ENCODE assay signal across 37 cellular contexts in genomic region chr6:45275358-45275757, GRCh38.
"Had no signal": no experiment of that assay in that cellular context is flagged by ENCODE, and none has a peak within 500 bp of the region (broad histone marks: within the 10 kb centered on the region; RNA-seq: fewer than 3 reads in every experiment).

No MANE protein-coding gene starts in this region.

- H3K4me1 ChIP-seq: adrenal gland, body of pancreas, breast epithelium had no signal

- H3K27me3 ChIP-seq: adrenal gland, body of pancreas, brain microvascular endothelial cell, breast epithelium had no signal

- H3K36me3 ChIP-seq: adrenal gland, brain microvascular endothelial cell, breast epithelium had no signal

- H3K9me3 ChIP-seq: adrenal gland, body of pancreas had no signal

- H3K27ac ChIP-seq: adrenal gland, body of pancreas, brain microvascular endothelial cell, breast epithelium, VCaP had no signal

- H3K27ac Mint-ChIP-seq: activated B cell treated with CpG ODN at 0.5 μM for 24 hours; activated CD4-positive, alpha-beta memory T cell treated with anti-CD3 and anti-CD28 coated beads for 36 hours; activated CD4-positive, alpha-beta T cell treated with anti-CD3 and anti-CD28 coated beads, Interleukin-2, amount 10 ng/mL, durations not matched to agents 24 days and 14 days; activated CD8-positive, alpha-beta T cell treated with anti-CD3 and anti-CD28 coated beads for 36 hours; activated naive CD4-positive, alpha-beta T cell treated with anti-CD3 and anti-CD28 coated beads for 36 hours; activated naive CD4-positive, alpha-beta T cell treated with anti-CD3 and anti-CD28 coated beads, Interleukin-2, amount 50 U/mL, for 72 hours; activated naive CD8-positive, alpha-beta T cell treated with anti-CD3 and anti-CD28 coated beads for 36 hours; activated T-cell treated with anti-CD3 and anti-CD28 coated beads, Interleukin-2, amount 50 U/mL, for 72 hours; activated T-helper 1 cell treated with anti-CD3 and anti-CD28 coated beads, Interleukin-12 subunit alpha, Interleukin-12 subunit beta, Interleukin-2, Interleukin-4 antibody, amounts not matched to agents 30 ng/mL and 10 ng/mL and 1 ng/mL, durations not matched to agents 14 hours and 24 hours and 36 hours; activated T-helper 17 cell treated with anti-CD3 and anti-CD28 coated beads, Interleukin-2, amount 50 U/mL, for 72 hours; T-helper 1 cell treated with Interleukin-12 subunit alpha and Interleukin-12 subunit beta and Interleukin-4 antibody, amounts not matched to agents 30 μg/mL and 1 μg/mL, for 36 hours; T-helper 2 cell treated with Interferon-gamma antibody and Interleukin-4, amounts not matched to agents 5 μg/mL and 100 μg/mL, for 36 hours had no signal

- ATAC-seq: activated CD8-positive, alpha-beta T cell treated with anti-CD3 and anti-CD28 coated beads for 36 hours; activated naive CD4-positive, alpha-beta T cell treated with anti-CD3 and anti-CD28 coated beads, Interleukin-2, amount 50 U/mL, for 72 hours; activated T-cell treated with anti-CD3 and anti-CD28 coated beads, Interleukin-2, amount 50 U/mL, for 4 hours; activated T-cell treated with anti-CD3 and anti-CD28 coated beads, Interleukin-2, amount 50 U/mL, for 72 hours; activated T-helper 17 cell treated with anti-CD3 and anti-CD28 coated beads, Interleukin-2, amount 50 U/mL, for 72 hours; body of pancreas had no signal

- H3K4me3 ChIP-seq: adrenal gland, body of pancreas, breast epithelium had no signal

- DNase-seq: activated B cell treated with CpG ODN at 0.5 μM for 24 hours; activated CD4-positive, alpha-beta memory T cell treated with anti-CD3 and anti-CD28 coated beads for 36 hours; activated CD4-positive, alpha-beta T cell treated with anti-CD3 and anti-CD28 coated beads for 4 hours; activated CD4-positive, alpha-beta T cell treated with anti-CD3 and anti-CD28 coated beads, Interleukin-2, amount 10 ng/mL, durations not matched to agents 24 days and 14 days; activated CD4-positive, alpha-beta T cell treated with anti-CD3 and anti-CD28 coated beads, Interleukin-2, amount 50 U/mL, for 1 hour; activated CD4-positive, alpha-beta T cell treated with anti-CD3 and anti-CD28 coated beads, Interleukin-2, amount 50 U/mL, for 4 hours; activated CD4-positive, CD25-positive, alpha-beta regulatory T cell treated with anti-CD3 and anti-CD28 coated beads, Interleukin-2, amount 50 U/mL, for 72 hours; activated CD8-positive, alpha-beta memory T cell treated with anti-CD3 and anti-CD28 coated beads, Interleukin-2, amount 50 U/mL, for 4 hours; activated CD8-positive, alpha-beta T cell treated with anti-CD3 and anti-CD28 coated beads for 36 hours; activated effector memory CD4-positive, alpha-beta T cell treated with anti-CD3 and anti-CD28 coated beads, Interleukin-2, amount 50 U/mL, for 16 hours; activated gamma-delta T cell treated with Interleukin-2 at 50 U/mL for 16 hours; activated naive CD4-positive, alpha-beta T cell; activated naive CD4-positive, alpha-beta T cell treated with anti-CD3 and anti-CD28 coated beads for 36 hours; activated naive CD4-positive, alpha-beta T cell treated with anti-CD3 and anti-CD28 coated beads, Interleukin-2, amount 50 U/mL, for 16 hours; activated naive CD8-positive, alpha-beta T cell treated with anti-CD3 and anti-CD28 coated beads for 36 hours; activated T-cell treated with anti-CD3 and anti-CD28 coated beads for 4 hours; activated T-cell treated with anti-CD3 and anti-CD28 coated beads, Interleukin-2, amount 50 U/mL, for 1 hour; activated T-cell treated with anti-CD3 and anti-CD28 coated beads, Interleukin-2, amount 50 U/mL, for 4 hours; activated T-cell treated with anti-CD3 and anti-CD28 coated beads, Interleukin-2, amount 50 U/mL, for 72 hours; adrenal gland; amniotic stem cell; aorta; body of pancreas; brain microvascular endothelial cell; central memory CD4-positive, alpha-beta T cell; T-helper 1 cell; T-helper 2 cell; T-helper 9 cell had no signal

- FAIRE-seq: astrocyte, TTC549 had no signal

- H3K27me3 Mint-ChIP-seq: activated B cell treated with CpG ODN at 0.5 μM for 24 hours; activated CD4-positive, alpha-beta memory T cell treated with anti-CD3 and anti-CD28 coated beads for 36 hours; activated CD4-positive, alpha-beta T cell treated with anti-CD3 and anti-CD28 coated beads, Interleukin-2, amount 10 ng/mL, durations not matched to agents 24 days and 14 days; activated CD8-positive, alpha-beta T cell treated with anti-CD3 and anti-CD28 coated beads for 36 hours; activated naive CD8-positive, alpha-beta T cell treated with anti-CD3 and anti-CD28 coated beads for 36 hours; activated T-helper 17 cell treated with anti-CD3 and anti-CD28 coated beads, Interleukin-2, amount 50 U/mL, for 72 hours had no signal

- H3K4me1 Mint-ChIP-seq: activated B cell treated with CpG ODN at 0.5 μM for 24 hours had no signal

- H3K4me3 Mint-ChIP-seq: activated B cell treated with CpG ODN at 0.5 μM for 24 hours; activated CD4-positive, alpha-beta memory T cell treated with anti-CD3 and anti-CD28 coated beads for 36 hours; activated CD4-positive, alpha-beta T cell treated with anti-CD3 and anti-CD28 coated beads, Interleukin-2, amount 10 ng/mL, durations not matched to agents 24 days and 14 days; activated CD8-positive, alpha-beta T cell treated with anti-CD3 and anti-CD28 coated beads for 36 hours; activated naive CD4-positive, alpha-beta T cell treated with anti-CD3 and anti-CD28 coated beads for 36 hours; activated naive CD8-positive, alpha-beta T cell treated with anti-CD3 and anti-CD28 coated beads for 36 hours; activated T-cell treated with anti-CD3 and anti-CD28 coated beads, Interleukin-2, amount 50 U/mL, for 4 hours; activated T-cell treated with anti-CD3 and anti-CD28 coated beads, Interleukin-2, amount 50 U/mL, for 72 hours; activated T-helper 1 cell treated with anti-CD3 and anti-CD28 coated beads, Interleukin-12 subunit alpha, Interleukin-12 subunit beta, Interleukin-2, Interleukin-4 antibody, amounts not matched to agents 30 ng/mL and 10 ng/mL and 1 ng/mL, durations not matched to agents 14 hours and 24 hours and 36 hours; activated T-helper 17 cell treated with anti-CD3 and anti-CD28 coated beads, Interleukin-2, amount 50 U/mL, for 72 hours; T-helper 1 cell treated with Interleukin-12 subunit alpha and Interleukin-12 subunit beta and Interleukin-4 antibody, amounts not matched to agents 30 μg/mL and 1 μg/mL, for 36 hours; T-helper 2 cell treated with Interferon-gamma antibody and Interleukin-4, amounts not matched to agents 5 μg/mL and 100 μg/mL, for 36 hours had no signal
